6 cellular contexts compared by ENCODE assay signal in the genomic region with DNA sequence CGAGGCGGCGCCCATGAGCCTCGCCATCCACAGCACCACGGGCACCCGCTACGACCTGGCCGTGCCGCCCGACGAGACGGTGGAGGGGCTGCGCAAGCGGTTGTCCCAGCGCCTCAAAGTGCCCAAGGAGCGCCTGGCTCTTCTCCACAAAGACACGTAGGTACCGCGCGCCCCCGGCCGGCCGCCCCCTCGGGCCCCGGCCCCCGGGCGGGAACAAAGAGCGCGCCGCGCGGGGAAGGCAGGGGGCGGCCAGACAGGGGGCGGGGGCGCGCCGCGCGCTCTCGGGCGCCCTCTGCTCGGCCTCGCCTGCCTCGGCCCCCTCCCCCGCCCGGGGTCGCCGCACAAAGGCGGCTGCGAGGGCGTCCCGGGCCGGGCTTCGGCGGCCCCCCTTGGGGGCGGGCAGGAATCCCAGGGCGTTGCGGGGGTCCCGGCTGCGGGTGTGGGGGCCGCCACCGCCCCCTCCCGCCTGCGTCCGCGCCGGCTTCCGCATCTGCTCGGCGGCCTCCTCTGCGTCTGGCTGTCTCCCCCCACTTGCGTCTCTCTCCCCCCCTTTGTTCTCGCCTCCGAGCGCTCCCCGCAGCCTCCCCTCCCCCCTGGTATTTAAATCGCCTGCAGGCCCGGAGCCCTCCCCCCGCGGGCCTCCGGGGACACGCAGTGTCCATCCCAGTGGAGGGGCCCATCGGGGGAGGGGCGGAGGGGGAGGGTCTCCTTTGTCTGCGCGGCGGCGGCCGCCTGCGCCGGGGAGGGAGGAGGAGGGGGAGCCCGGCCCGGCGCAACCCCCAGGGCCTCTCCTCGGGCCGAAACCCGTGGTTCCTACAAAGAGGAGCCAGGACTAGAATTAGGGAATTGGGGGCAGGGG. TPM values are rescaled to one million over a fixed set of nuclear protein-coding genes. Genes with fewer than 3 reads are reported as not detected.
DNase-seq lines count a peak whose midpoint lies in the region; ATAC-seq and TF ChIP-seq lines count a peak whose summit lies in the region.

No MANE protein-coding gene starts in this region.

- no peak for ATAC-seq in natural killer cell treated with Interleukin-12 subunit alpha and Interleukin-12 subunit beta and Interleukin-15 and Interleukin-18, amount 100 ng/mL, for 72 hours
- no peak for ATAC-seq in HG02885 (IDR thresholded peaks at IDR 0.05; ENCODE audit: poor library complexity, unreplicated experiment)

- peak; percentile 65 for DNase-seq in OCI-M1 (lab: John Stamatoyannopoulos, UW)
- DNase-seq in dorsolateral prefrontal cortex, result peak in 4 of 10 donors; percentile 57 to 70 (median 67)
- DNase-seq in natural killer cell treated with Interleukin-12 subunit alpha and Interleukin-12 subunit beta and Interleukin-15 and Interleukin-18, amount 100 ng/mL, for 72 hours (ENCODE audit: low spot score), result no peak
- DNase-seq in KG1 (lab: John Stamatoyannopoulos, UW), result no peak

- H3K27ac ChIP-seq in dorsolateral prefrontal cortex, result peak overlapping the region; percentile 90 to 100 (median 99)

- TF ChIP-seq CTCF in dorsolateral prefrontal cortex (IDR thresholded peaks at IDR 0.05 in 54 of 56, conservative IDR thresholded peaks at IDR 0.05 in 2 of 56; ENCODE audit: low read depth in 1 of 56, partially characterized antibody in 56 of 56), result peak in 3 of 56 donors; percentile 8 to 23 (median 13)

- TF ChIP-seq POLR2A in GM18526 (IDR thresholded peaks at IDR 0.05; ENCODE audit: extremely low read depth, insufficient read length), result peak; percentile 38

- no peaks in the 10 kb centered on the region for H3K27me3 Mint-ChIP-seq in natural killer cell treated with Interleukin-12 subunit alpha and Interleukin-12 subunit beta and Interleukin-15 and Interleukin-18, amount 100 ng/mL, for 72 hours

- intact Hi-C loops in dorsolateral prefrontal cortex (cut with DNase I), result no loop called here

- H3K9me3 Mint-ChIP-seq in natural killer cell treated with Interleukin-12 subunit alpha and Interleukin-12 subunit beta and Interleukin-15 and Interleukin-18, amount 100 ng/mL, for 72 hours, result no peaks in the 10 kb centered on the region

- no peaks in the 10 kb centered on the region for H3K36me3 Mint-ChIP-seq in natural killer cell treated with Interleukin-12 subunit alpha and Interleukin-12 subunit beta and Interleukin-15 and Interleukin-18, amount 100 ng/mL, for 72 hours

- no peaks in the 10 kb centered on the region for H3K27me3 ChIP-seq in dorsolateral prefrontal cortex

- peaks cover 4 to 16% of the 10 kb centered on the region in 2 donors for H3K4me1 Mint-ChIP-seq in natural killer cell treated with Interleukin-12 subunit alpha and Interleukin-12 subunit beta and Interleukin-15 and Interleukin-18, amount 100 ng/mL, for 72 hours (ENCODE audit: low read depth in 2 of 2)

- H3K4me3 Mint-ChIP-seq in natural killer cell treated with Interleukin-12 subunit alpha and Interleukin-12 subunit beta and Interleukin-15 and Interleukin-18, amount 100 ng/mL, for 72 hours, result peak overlapping the region; percentile 84

- peak overlapping the region; percentile 52 to 91 (median 79) for H3K4me3 ChIP-seq in dorsolateral prefrontal cortex

- H3K27ac Mint-ChIP-seq in natural killer cell treated with Interleukin-12 subunit alpha and Interleukin-12 subunit beta and Interleukin-15 and Interleukin-18, amount 100 ng/mL, for 72 hours, result peak overlapping the region; percentile 80 to 92

RNA-seq across cellular contexts. Expression of a gene that starts 2.2 kb away (rescaled TPM):
- total RNA-seq in dorsolateral prefrontal cortex, result 100 to 1,000 TPM in 4 of 120 experiments, 10 to 100 TPM in 116; 19.9 to 116 (median 36.5) TPM
- total RNA-seq in natural killer cell treated with Interleukin-12 subunit alpha and Interleukin-12 subunit beta and Interleukin-15 and Interleukin-18, amount 100 ng/mL, for 72 hours, result 10 to 100 TPM; 85.9 to 88.3 TPM

RNA-seq across cellular contexts. Expression of a gene that starts 9.1 kb away (rescaled TPM):
- 100 to 1,000 TPM; 170 to 316 (median 242) TPM for total RNA-seq in dorsolateral prefrontal cortex
- total RNA-seq in natural killer cell treated with Interleukin-12 subunit alpha and Interleukin-12 subunit beta and Interleukin-15 and Interleukin-18, amount 100 ng/mL, for 72 hours, result 100 to 1,000 TPM; 163 to 215 TPM

RNA-seq across cellular contexts. Expression of a gene that starts 12.8 kb away (rescaled TPM):
- 10 to 100 TPM in 119 of 120 experiments, 1 to 10 TPM in 1; 9.5 to 47.7 (median 25.8) TPM for total RNA-seq in dorsolateral prefrontal cortex
- total RNA-seq in natural killer cell treated with Interleukin-12 subunit alpha and Interleukin-12 subunit beta and Interleukin-15 and Interleukin-18, amount 100 ng/mL, for 72 hours, result under 1 TPM in 1 of 2 donors, not detected in 1; 0.28 TPM

RNA-seq across cellular contexts. Expression of a gene that starts 18.5 kb away (rescaled TPM):
- total RNA-seq in dorsolateral prefrontal cortex, result 100 to 1,000 TPM; 215 to 736 (median 434) TPM
- total RNA-seq in natural killer cell treated with Interleukin-12 subunit alpha and Interleukin-12 subunit beta and Interleukin-15 and Interleukin-18, amount 100 ng/mL, for 72 hours, result 100 to 1,000 TPM; 226 to 251 TPM

RNA-seq across cellular contexts. Expression of a gene that starts 24.7 kb away (rescaled TPM):
- total RNA-seq in dorsolateral prefrontal cortex, result 10 to 100 TPM; 16.2 to 44.5 (median 25.3) TPM
- total RNA-seq in natural killer cell treated with Interleukin-12 subunit alpha and Interleukin-12 subunit beta and Interleukin-15 and Interleukin-18, amount 100 ng/mL, for 72 hours, result 10 to 100 TPM; 59.5 to 94.2 TPM

Comparison
In these comparisons a context has a peak if more than half of its experiments do, and no peak if none do; other contexts are left out.
1. RNA of a gene that starts 12.8 kb away (total RNA-seq): 9.5 to 47.7 TPM in dorsolateral prefrontal cortex; 0.28 TPM in natural killer cell treated with Interleukin-12 subunit alpha and Interleukin-12 subunit beta and Interleukin-15 and Interleukin-18, amount 100 ng/mL, for 72 hours; every median in the first group is over 4 times any median in the second.